ENCODE assay signal across 21 cellular contexts in the genomic region with DNA sequence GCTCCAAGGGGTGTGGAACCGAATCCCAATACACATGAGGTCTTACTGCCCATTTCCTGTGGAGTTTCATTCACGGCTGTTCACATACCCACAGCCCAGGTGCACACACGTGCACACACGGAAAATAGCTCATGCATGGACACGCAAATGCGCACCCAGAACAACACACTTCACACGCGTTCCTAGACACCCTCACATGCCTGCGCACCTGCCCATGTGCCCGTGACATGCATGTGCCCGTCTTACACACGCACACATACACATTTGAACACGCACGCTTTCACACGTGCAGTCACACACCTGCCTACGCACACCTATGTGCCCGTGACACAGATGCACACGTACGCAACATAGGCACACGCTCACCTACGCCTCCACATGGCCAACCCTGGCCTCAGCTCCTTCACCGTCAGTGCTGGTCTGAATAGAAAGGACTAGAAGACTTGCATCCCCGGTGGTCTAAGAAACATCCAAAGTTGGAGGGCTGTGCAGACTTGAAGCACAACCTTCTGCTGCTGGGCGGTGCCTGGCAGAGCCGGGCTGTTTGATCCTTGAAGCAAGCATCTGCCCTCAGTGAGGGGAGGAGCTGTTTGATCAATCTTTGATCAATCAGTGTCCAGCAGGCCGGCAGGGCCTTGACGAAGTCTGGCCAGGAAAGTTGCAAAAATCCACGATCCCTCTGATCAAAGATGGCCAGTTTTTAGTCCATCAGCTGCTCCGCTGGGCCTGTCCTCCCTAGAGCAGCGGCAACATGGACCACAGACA.
DNase-seq lines count a peak whose midpoint lies in the region; ATAC-seq and TF ChIP-seq lines count a peak whose summit lies in the region.
"Had no signal": no experiment of that assay in that cellular context is flagged by ENCODE, and none has a peak within 500 bp of the region (broad histone marks: within the 10 kb centered on the region; RNA-seq: fewer than 3 reads in every experiment).

No MANE protein-coding gene starts in this region.

- peaks cover 0 to 75% (median 34%) of the 10 kb centered on the region in 7 donors for H3K27me3 ChIP-seq in heart right ventricle
- H3K27me3 ChIP-seq in upper lobe of right lung: no peaks in the 10 kb centered on the region

- H3K36me3 ChIP-seq in heart right ventricle (no peaks in the 10 kb centered on the region), upper lobe of right lung (no peaks in the 10 kb centered on the region)
- H3K36me3 ChIP-seq: HAP-1 had no signal

- ATAC-seq in Right ventricle myocardium superior (ENCODE audit: poor library complexity): no peak
- no peak for ATAC-seq in heart right ventricle
- ATAC-seq in upper lobe of right lung: no peak

- H3K27me3 Mint-ChIP-seq in chondrocyte (ENCODE audit: low read depth) (peaks cover 12% of the 10 kb centered on the region), neural crest cell (ENCODE audit: low read depth) (peaks cover 3% of the 10 kb centered on the region)

- DNase-seq in Right ventricle myocardium superior: peak; percentile 24
- DNase-seq in heart right ventricle: no peak
- DNase-seq in chondrocyte (ENCODE audit: low spot score): peak; percentile 64
- no peak for DNase-seq in neural crest cell (ENCODE audit: low read depth, low spot score)
- peak; percentile 46 for DNase-seq in upper lobe of right lung
- DNase-seq in NCI-H1105 (lab: John Stamatoyannopoulos, UW): no peak
- DNase-seq in Kasumi-1 (lab: John Stamatoyannopoulos, UW): no peak
- DNase-seq in activated CD4-positive, alpha-beta T cell treated with anti-CD3 and anti-CD28 coated beads for 4 hours: no peak
- DNase-seq: 8988T; C1 segment of cervical spinal cord; COR-L47; DMS153; IMR-90; MV-4-11; NCI-H1436 treated with DMSO at 0.1 percent for 48 hours; NCI-H2107; NCI-H526; NK-92 treated with Interleukin-12 subunit alpha and Interleukin-12 subunit beta, amount 100 ng/mL, for 24 hours; PC-9; SHP77 had no signal

- H3K27ac ChIP-seq in heart right ventricle (no peak overlapping the region), upper lobe of right lung (no peak overlapping the region)
- H3K27ac ChIP-seq: PC-9 had no signal

- no peaks in the 10 kb centered on the region for H3K4me1 Mint-ChIP-seq in chondrocyte (ENCODE audit: low read depth)
- H3K4me1 Mint-ChIP-seq in neural crest cell: peaks cover 4% of the 10 kb centered on the region

- H3K4me1 ChIP-seq in heart right ventricle (peaks cover 0 to 2% (median 0%) of the 10 kb centered on the region in 9 donors), upper lobe of right lung (no peaks in the 10 kb centered on the region)
- H3K4me1 ChIP-seq: HAP-1 had no signal

- intact Hi-C loops in Right ventricle myocardium superior (cut with DNase I): no loop called here
- intact Hi-C loops in heart right ventricle (cut with DNase I): no loop called here
- intact Hi-C loops in upper lobe of right lung (cut with DNase I): no loop called here

- H3K4me3 ChIP-seq in heart right ventricle (no peak overlapping the region), upper lobe of right lung (no peak overlapping the region)
- H3K4me3 ChIP-seq: HAP-1, PC-9 had no signal

- H3K36me3 Mint-ChIP-seq in chondrocyte (ENCODE audit: low read depth): no peaks in the 10 kb centered on the region
- no peaks in the 10 kb centered on the region for H3K36me3 Mint-ChIP-seq in neural crest cell (ENCODE audit: low read depth)

- TF ChIP-seq CTCF in heart right ventricle (IDR thresholded peaks at IDR 0.05): no peak
- no peak for TF ChIP-seq CTCF in chondrocyte (IDR thresholded peaks at IDR 0.05)
- TF ChIP-seq CTCF in neural crest cell (conservative IDR thresholded peaks at IDR 0.05): no peak
- no peak for TF ChIP-seq CTCF in upper lobe of right lung (IDR thresholded peaks at IDR 0.05)

- no peak overlapping the region for H3K27ac Mint-ChIP-seq in chondrocyte (ENCODE audit: unreplicated experiment)
- peak overlapping the region; percentile 45 for H3K27ac Mint-ChIP-seq in neural crest cell (ENCODE audit: unreplicated experiment)

- H3K4me3 Mint-ChIP-seq in chondrocyte (ENCODE audit: unreplicated experiment): no peak overlapping the region
- H3K4me3 Mint-ChIP-seq in neural crest cell: no peak overlapping the region

- H3K9me3 ChIP-seq in heart right ventricle (no peaks in the 10 kb centered on the region), upper lobe of right lung (no peaks in the 10 kb centered on the region)
- H3K9me3 ChIP-seq: HAP-1 had no signal

- WGBS in heart right ventricle, 2 donors: 86 to 90% methylated on average over 30 of the region's 30 CpGs

- no peaks in the 10 kb centered on the region for H3K9me3 Mint-ChIP-seq in chondrocyte (ENCODE audit: low read depth)
- no peaks in the 10 kb centered on the region for H3K9me3 Mint-ChIP-seq in neural crest cell

Comparison
In these comparisons a context has a peak if more than half of its experiments do, and no peak if none do; other contexts are left out.
1. DNase-seq: peak in Right ventricle myocardium superior (single experiment), chondrocyte (single experiment) and upper lobe of right lung (single experiment); none in heart right ventricle (0 of 2), neural crest cell (single experiment), NCI-H1105 (single experiment), Kasumi-1 (0 of 2) and activated CD4-positive, alpha-beta T cell treated with anti-CD3 and anti-CD28 coated beads for 4 hours (0 of 2).